ENCODE assay signal across 11 cellular contexts in genomic region chr3:137768021-137768360, GRCh38. TPM values are rescaled to one million over a fixed set of nuclear protein-coding genes. Genes with fewer than 3 reads are reported as not detected.
A peak's percentile ranks its signal among the peaks of the same experiment; 100 is the strongest.
DNase-seq lines count a peak whose midpoint lies in the region; ATAC-seq and TF ChIP-seq lines count a peak whose summit lies in the region.
"Had no signal": no experiment of that assay in that cellular context is flagged by ENCODE, and none has a peak within 500 bp of the region (broad histone marks: within the 10 kb centered on the region; RNA-seq: fewer than 3 reads in every experiment).

No MANE protein-coding gene starts in this region.

- H3K4ac ChIP-seq in trophoblast cell (ENCODE audit: low read depth, low read length) = no peak overlapping the region

- H4K20me1 ChIP-seq in PC-3 (ENCODE audit: low read length) = no peaks in the 10 kb centered on the region

- H3K27me3 Mint-ChIP-seq in immature natural killer cell (ENCODE audit: low read depth in 3 of 3) = peaks cover 28 to 37% (median 29%) of the 10 kb centered on the region in 3 donors

- H3K9me3 ChIP-seq in PC-3 (ENCODE audit: low read length) (no peaks in the 10 kb centered on the region), trophoblast cell (ENCODE audit: insufficient read depth, low read depth, low read length) (peaks cover 2% of the 10 kb centered on the region)

- H2AK5ac ChIP-seq in trophoblast cell (ENCODE audit: low read length) = peak overlapping the region; percentile 51

- H4K8ac ChIP-seq in trophoblast cell (ENCODE audit: low read depth, low read length) = peak overlapping the region; percentile 65

- H4K12ac ChIP-seq in trophoblast cell (ENCODE audit: low read depth, low read length) = no peak overlapping the region

- intact Hi-C loops in PC-3 (cut with micrococcal nuclease) = no loop called here

- H3K36me3 Mint-ChIP-seq in immature natural killer cell = peaks cover 0 to 3% (median 0%) of the 10 kb centered on the region in 3 donors

- no peaks in the 10 kb centered on the region for H3F3A ChIP-seq in PC-3 (ENCODE audit: low read length, unreplicated experiment)

- no peaks in the 10 kb centered on the region for H3K9me2 ChIP-seq in PC-3 (replicated peaks; ENCODE audit: low read length)

- peak overlapping the region; percentile 68 for H3K18ac ChIP-seq in trophoblast cell (ENCODE audit: low read length)

- H3K4me3 Mint-ChIP-seq in immature natural killer cell = no peak overlapping the region
- H3K4me3 Mint-ChIP-seq: central memory CD8-positive, alpha-beta T cell had no signal

- no TSS peak for BruUV-seq in PC-3 (replicated peaks; lab: Mats Ljungman, UMichigan)

- no peak overlapping the region for H3K27ac ChIP-seq in PC-3 (ENCODE audit: low read length)
- peak overlapping the region; percentile 35 for H3K27ac ChIP-seq in trophoblast cell (ENCODE audit: low read depth, low read length)

- peaks cover 3 to 24% (median 11%) of the 10 kb centered on the region in 6 donors for H3K9me3 Mint-ChIP-seq in immature natural killer cell
- H3K9me3 Mint-ChIP-seq: central memory CD8-positive, alpha-beta T cell had no signal

- H2AFZ ChIP-seq in PC-3 (ENCODE audit: low read length) (no peak overlapping the region), trophoblast cell (ENCODE audit: insufficient read depth, low read length, poor library complexity) (no peak overlapping the region)

- CTCF ChIA-PET in PC-3 (lab: Charles Lee) = no interaction called here

- no peak for TF ChIP-seq CTCF in AG10803 (conservative IDR thresholded peaks at IDR 0.05; ENCODE audit: low read length)
- TF ChIP-seq CTCF in PC-3 (conservative IDR thresholded peaks at IDR 0.05; ENCODE audit: low read depth, low read length) = no peak
- no peak for TF ChIP-seq CTCF in fibroblast of villous mesenchyme (IDR thresholded peaks at IDR 0.05; ENCODE audit: insufficient read depth, low read depth, low read length)

- H3K36me3 ChIP-seq in PC-3 (ENCODE audit: low read depth, low read length) (no peaks in the 10 kb centered on the region), trophoblast cell (ENCODE audit: control insufficient read depth in 1 of 2, insufficient read depth in 2 of 2, low read length in 2 of 2) (no peaks in the 10 kb centered on the region)
- H3K36me3 ChIP-seq: HAP-1 had no signal

- peaks cover 74% of the 10 kb centered on the region for H3K27me3 ChIP-seq in PC-3 (ENCODE audit: low read length)
- H3K27me3 ChIP-seq in trophoblast cell (ENCODE audit: insufficient read depth, low read length) = peaks cover 85% of the 10 kb centered on the region

- peaks cover 0 to 6% of the 10 kb centered on the region in 2 donors for H3K4me1 Mint-ChIP-seq in immature natural killer cell

- WGBS in trophoblast cell (ENCODE audit: extremely low coverage, insufficient coverage, insufficient read length) = no CpG with 5 or more reads among the region's 17 CpGs

- H3K79me2 ChIP-seq in PC-3 (ENCODE audit: low read length) (no peaks in the 10 kb centered on the region), trophoblast cell (ENCODE audit: control insufficient read depth, insufficient read depth, low read length, poor library complexity) (no peaks in the 10 kb centered on the region)

- peak overlapping the region; percentile 79 for H2BK12ac ChIP-seq in trophoblast cell (ENCODE audit: low read length)

- H3K79me1 ChIP-seq in trophoblast cell (ENCODE audit: low read length) = peaks cover 13% of the 10 kb centered on the region

- H3K4me2 ChIP-seq in PC-3 (ENCODE audit: low read length) = peak overlapping the region; percentile 41
- H3K4me2 ChIP-seq in trophoblast cell (ENCODE audit: low read length) = peak overlapping the region; percentile 65

- no peak for ATAC-seq in PC-3

- DNase-seq in AG10803 (ENCODE audit: low read depth) (no peak), PC-3 (no peak), fibroblast of villous mesenchyme (ENCODE audit: low read depth) (no peak), trophoblast cell (no peak), NCI-H82 (lab: John Stamatoyannopoulos, UW) (no peak), immature natural killer cell (no peak), cerebellar cortex (ENCODE audit: low spot score) (no peak)
- DNase-seq in stimulated activated CD4-positive, alpha-beta T cell treated with anti-CD3 and anti-CD28 coated beads, Interleukin-12 subunit alpha, Interleukin-12 subunit beta, amount 100 ng/mL, for 4 hours = no peak

- peak overlapping the region; percentile 84 for H2BK120ac ChIP-seq in trophoblast cell (ENCODE audit: insufficient read depth, low read length, poor library complexity)

- H3K27ac Mint-ChIP-seq in immature natural killer cell = no peak overlapping the region

- no peak overlapping the region for H3K9ac ChIP-seq in PC-3 (ENCODE audit: low read length)
- H3K9ac ChIP-seq in trophoblast cell (ENCODE audit: low read length) = no peak overlapping the region

- H3K14ac ChIP-seq in trophoblast cell (ENCODE audit: low read length) = peak overlapping the region; percentile 78

- peak overlapping the region; percentile 13 for H3K23ac ChIP-seq in trophoblast cell (ENCODE audit: low read length)

- POLR2A ChIA-PET in PC-3 (lab: Charles Lee; ENCODE audit: unreplicated experiment) = no interaction called here

- H3K4me1 ChIP-seq in PC-3 (ENCODE audit: insufficient read depth, low read length) (no peaks in the 10 kb centered on the region), trophoblast cell (ENCODE audit: control insufficient read depth in 1 of 2, insufficient read depth in 2 of 2, low read length in 2 of 2) (peaks cover 44 to 49% of the 10 kb centered on the region in 2 experiments)

- no peak overlapping the region for H2BK5ac ChIP-seq in trophoblast cell (ENCODE audit: low read depth, low read length, poor library complexity)

- peak overlapping the region; percentile 72 for H4K91ac ChIP-seq in trophoblast cell (ENCODE audit: low read depth, low read length)

- H3K4me3 ChIP-seq in AG10803 (ENCODE audit: low read length) (peak overlapping the region; percentile 53), PC-3 (ENCODE audit: low read length) (peak overlapping the region; percentile 27; the same call in 1 of the 2 replicates), fibroblast of villous mesenchyme (ENCODE audit: low read depth, low read length) (peak overlapping the region; percentile 32), trophoblast cell (ENCODE audit: low read depth, low read length) (peak overlapping the region; percentile 53)
- H3K4me3 ChIP-seq: HAP-1 had no signal

RNA-seq across cellular contexts. Expression of gene SOX14, which starts 3.9 kb away (rescaled TPM):
- total RNA-seq in PC-3 (2014; rRNA removed) (not detected in 2 replicates), fibroblast of villous mesenchyme (not detected in 2 replicates)
- 1.5 TPM in 2 replicates for polyA plus RNA-seq in trophoblast cell (2013)
- not detected for polyA plus RNA-seq in immature natural killer cell
- total RNA-seq: activated CD8-positive, alpha-beta memory T cell treated with anti-CD3 and anti-CD28 coated beads for 36 hours had no signal
